18 cellular contexts compared by ENCODE assay signal in the genomic region with DNA sequence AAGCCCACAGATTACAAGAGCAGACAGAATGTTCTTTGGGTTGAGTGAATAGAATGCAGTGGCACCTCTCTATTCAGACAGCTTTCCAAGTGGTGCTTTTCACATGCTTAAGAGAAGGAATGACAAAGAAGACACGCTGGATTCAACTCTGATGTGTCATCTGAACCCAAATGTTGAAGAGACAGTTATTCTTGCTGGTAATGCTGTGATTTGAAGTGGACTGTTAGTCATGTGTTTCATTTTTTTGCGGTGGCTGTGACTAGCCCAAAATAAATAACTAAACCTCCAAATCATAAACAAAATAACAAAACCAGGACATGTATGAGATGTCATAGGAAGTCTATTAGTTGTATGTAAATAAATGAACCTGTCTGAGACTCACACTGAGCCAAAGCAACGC.
A peak's percentile ranks its signal among the peaks of the same experiment; 100 is the strongest.
DNase-seq lines count a peak whose midpoint lies in the region; ATAC-seq and TF ChIP-seq lines count a peak whose summit lies in the region.
"Had no signal": no experiment of that assay in that cellular context is flagged by ENCODE, and none has a peak within 500 bp of the region (broad histone marks: within the 10 kb centered on the region; RNA-seq: fewer than 3 reads in every experiment).

No MANE protein-coding gene starts in this region.

- H3K27me3 Mint-ChIP-seq in WTC11 (ENCODE audit: low read depth): peaks cover 9% of the 10 kb centered on the region
- H3K27me3 Mint-ChIP-seq: dendritic cell treated with granulocyte-macrophage colony-stimulating factor and Interleukin-4, amounts not matched to agents 40 ng/mL and 50 ng/mL, for 4 days had no signal

- ATAC-seq in WTC11 (peak; percentile 61), GM19463 (IDR thresholded peaks at IDR 0.05; ENCODE audit: unreplicated experiment) (no peak)
- ATAC-seq in activated naive CD4-positive, alpha-beta T cell treated with anti-CD3 and anti-CD28 coated beads, Interleukin-2, amount 50 U/mL, for 72 hours: no peak
- ATAC-seq: esophagus mucosa, left colon had no signal

- no peak overlapping the region for H3K27ac Mint-ChIP-seq in WTC11
- no peak overlapping the region for H3K27ac Mint-ChIP-seq in activated naive CD4-positive, alpha-beta T cell treated with anti-CD3 and anti-CD28 coated beads, Interleukin-2, amount 50 U/mL, for 72 hours
- H3K27ac Mint-ChIP-seq: activated T-helper 1 cell treated with anti-CD3 and anti-CD28 coated beads, Interleukin-12 subunit alpha, Interleukin-12 subunit beta, Interleukin-2, Interleukin-4 antibody, amounts not matched to agents 30 ng/mL and 10 ng/mL and 1 ng/mL, durations not matched to agents 14 hours and 24 hours and 36 hours; dendritic cell treated with granulocyte-macrophage colony-stimulating factor and Interleukin-4, amounts not matched to agents 40 ng/mL and 50 ng/mL, for 4 days had no signal

- no peaks in the 10 kb centered on the region for H3K36me3 Mint-ChIP-seq in WTC11
- H3K36me3 Mint-ChIP-seq in activated naive CD4-positive, alpha-beta T cell treated with anti-CD3 and anti-CD28 coated beads, Interleukin-2, amount 50 U/mL, for 72 hours: no peaks in the 10 kb centered on the region

- H3K4me1 Mint-ChIP-seq in WTC11: peaks cover 34% of the 10 kb centered on the region

- DNase-seq in H4 (ENCODE audit: low spot score) (peak; percentile 15), WTC11 (ENCODE audit: low spot score) (no peak), foreskin fibroblast (peak; percentile 47 to 71), smooth muscle cell of the brain vasculature (ENCODE audit: low read depth, low spot score) (peak; percentile 26)
- no peak for DNase-seq in activated CD4-positive, alpha-beta T cell treated with anti-CD3 and anti-CD28 coated beads, Interleukin-2, amount 50 U/mL, for 48 hours
- DNase-seq in activated naive CD4-positive, alpha-beta T cell treated with anti-CD3 and anti-CD28 coated beads, Interleukin-2, amount 50 U/mL, for 72 hours (ENCODE audit: low spot score in 2 of 2): no peak
- DNase-seq: amniotic stem cell, C1 segment of cervical spinal cord, DND-41, hippocampal formation, left colon, NCI-H1105, NCI-H2171 treated with DMSO at 0.1 percent for 48 hours had no signal

- no peaks in the 10 kb centered on the region for H3K9me3 Mint-ChIP-seq in WTC11
- no peaks in the 10 kb centered on the region for H3K9me3 Mint-ChIP-seq in activated naive CD4-positive, alpha-beta T cell treated with anti-CD3 and anti-CD28 coated beads, Interleukin-2, amount 50 U/mL, for 72 hours
- H3K9me3 Mint-ChIP-seq: activated T-helper 1 cell treated with anti-CD3 and anti-CD28 coated beads, Interleukin-12 subunit alpha, Interleukin-12 subunit beta, Interleukin-2, Interleukin-4 antibody, amounts not matched to agents 30 ng/mL and 10 ng/mL and 1 ng/mL, durations not matched to agents 14 hours and 24 hours and 36 hours had no signal

- no peak overlapping the region for H3K4me3 ChIP-seq in foreskin fibroblast (ENCODE audit: low read depth in 1 of 2, low read length in 2 of 2)
- H3K4me3 ChIP-seq: HAP-1 had no signal

- no peak overlapping the region for H3K4me3 Mint-ChIP-seq in WTC11
- H3K4me3 Mint-ChIP-seq: activated T-helper 1 cell treated with anti-CD3 and anti-CD28 coated beads, Interleukin-12 subunit alpha, Interleukin-12 subunit beta, Interleukin-2, Interleukin-4 antibody, amounts not matched to agents 30 ng/mL and 10 ng/mL and 1 ng/mL, durations not matched to agents 14 hours and 24 hours and 36 hours; dendritic cell treated with granulocyte-macrophage colony-stimulating factor and Interleukin-4, amounts not matched to agents 40 ng/mL and 50 ng/mL, for 4 days had no signal

- POLR2A ChIA-PET in WTC11 (lab: Charles Lee): no interaction called here

- no peak for TF ChIP-seq CTCF in WTC11 (IDR thresholded peaks at IDR 0.05)
- TF ChIP-seq CTCF in foreskin fibroblast (IDR thresholded peaks at IDR 0.05; ENCODE audit: low read depth, low read length): no peak

- CTCF ChIA-PET in WTC11 (lab: Charles Lee): no interaction called here

TF ChIP-seq in WTC11, 78 proteins besides CTCF, POLR2A, EP300 and RAD21:
- TF ChIP-seq, protein P1, sequence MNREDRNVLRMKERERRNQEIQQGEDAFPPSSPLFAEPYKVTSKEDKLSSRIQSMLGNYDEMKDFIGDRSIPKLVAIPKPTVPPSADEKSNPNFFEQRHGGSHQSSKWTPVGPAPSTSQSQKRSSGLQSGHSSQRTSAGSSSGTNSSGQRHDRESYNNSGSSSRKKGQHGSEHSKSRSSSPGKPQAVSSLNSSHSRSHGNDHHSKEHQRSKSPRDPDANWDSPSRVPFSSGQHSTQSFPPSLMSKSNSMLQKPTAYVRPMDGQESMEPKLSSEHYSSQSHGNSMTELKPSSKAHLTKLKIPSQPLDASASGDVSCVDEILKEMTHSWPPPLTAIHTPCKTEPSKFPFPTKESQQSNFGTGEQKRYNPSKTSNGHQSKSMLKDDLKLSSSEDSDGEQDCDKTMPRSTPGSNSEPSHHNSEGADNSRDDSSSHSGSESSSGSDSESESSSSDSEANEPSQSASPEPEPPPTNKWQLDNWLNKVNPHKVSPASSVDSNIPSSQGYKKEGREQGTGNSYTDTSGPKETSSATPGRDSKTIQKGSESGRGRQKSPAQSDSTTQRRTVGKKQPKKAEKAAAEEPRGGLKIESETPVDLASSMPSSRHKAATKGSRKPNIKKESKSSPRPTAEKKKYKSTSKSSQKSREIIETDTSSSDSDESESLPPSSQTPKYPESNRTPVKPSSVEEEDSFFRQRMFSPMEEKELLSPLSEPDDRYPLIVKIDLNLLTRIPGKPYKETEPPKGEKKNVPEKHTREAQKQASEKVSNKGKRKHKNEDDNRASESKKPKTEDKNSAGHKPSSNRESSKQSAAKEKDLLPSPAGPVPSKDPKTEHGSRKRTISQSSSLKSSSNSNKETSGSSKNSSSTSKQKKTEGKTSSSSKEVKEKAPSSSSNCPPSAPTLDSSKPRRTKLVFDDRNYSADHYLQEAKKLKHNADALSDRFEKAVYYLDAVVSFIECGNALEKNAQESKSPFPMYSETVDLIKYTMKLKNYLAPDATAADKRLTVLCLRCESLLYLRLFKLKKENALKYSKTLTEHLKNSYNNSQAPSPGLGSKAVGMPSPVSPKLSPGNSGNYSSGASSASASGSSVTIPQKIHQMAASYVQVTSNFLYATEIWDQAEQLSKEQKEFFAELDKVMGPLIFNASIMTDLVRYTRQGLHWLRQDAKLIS (CRISPR knock-in tag; IDR thresholded peaks at IDR 0.05; ENCODE audit: borderline replicate concordance): no peak
- TF ChIP-seq STAT6 (CRISPR knock-in tag; conservative IDR thresholded peaks at IDR 0.05; ENCODE audit: low read depth) (no peak), ZNF396 (CRISPR knock-in tag; IDR thresholded peaks at IDR 0.05; ENCODE audit: borderline replicate concordance) (no peak)
- TF ChIP-seq, protein P2, sequence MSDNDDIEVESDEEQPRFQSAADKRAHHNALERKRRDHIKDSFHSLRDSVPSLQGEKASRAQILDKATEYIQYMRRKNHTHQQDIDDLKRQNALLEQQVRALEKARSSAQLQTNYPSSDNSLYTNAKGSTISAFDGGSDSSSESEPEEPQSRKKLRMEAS (CRISPR knock-in tag; IDR thresholded peaks at IDR 0.05): no peak

Comparison
In these comparisons a context has a peak if more than half of its experiments do, and no peak if none do; other contexts are left out.
1. DNase-seq: peak in H4 (single experiment), foreskin fibroblast (2 of 2) and smooth muscle cell of the brain vasculature (single experiment); none in WTC11 (single experiment), activated CD4-positive, alpha-beta T cell treated with anti-CD3 and anti-CD28 coated beads, Interleukin-2, amount 50 U/mL, for 48 hours (0 of 2) and activated naive CD4-positive, alpha-beta T cell treated with anti-CD3 and anti-CD28 coated beads, Interleukin-2, amount 50 U/mL, for 72 hours (0 of 2).